ENCODE assay signal across 16 cellular contexts in genomic region chr4:1285151-1285789, GRCh38.
"Had no signal": no experiment of that assay in that cellular context is flagged by ENCODE, and none has a peak within 500 bp of the region (broad histone marks: within the 10 kb centered on the region; RNA-seq: fewer than 3 reads in every experiment).

No MANE protein-coding gene starts in this region.

- H3K4me1 Mint-ChIP-seq: stimulated activated effector memory CD8-positive, alpha-beta T cell treated with anti-CD3 and anti-CD28 coated beads, Interleukin-12 subunit alpha, Interleukin-12 subunit beta, amount 100 ng/mL, for 72 hours had no signal

- H3K9me3 ChIP-seq: gastrocnemius medialis, mucosa of descending colon, ovary, right atrium auricular region, testis, tibial nerve had no signal

- DNase-seq: central memory CD4-positive, alpha-beta T cell; cortex of kidney; dorsolateral prefrontal cortex; gastrocnemius medialis; glutamatergic neuron; mammary epithelial cell; ovary; testis had no signal

- H3K27me3 ChIP-seq: dorsolateral prefrontal cortex, gastrocnemius medialis, ovary, right atrium auricular region, testis, tibial nerve had no signal

- H3K9me3 Mint-ChIP-seq: stimulated activated effector memory CD8-positive, alpha-beta T cell treated with anti-CD3 and anti-CD28 coated beads, Interleukin-12 subunit alpha, Interleukin-12 subunit beta, amount 100 ng/mL, for 72 hours had no signal

- H3K36me3 Mint-ChIP-seq: naive thymus-derived CD8-positive, alpha-beta T cell had no signal

- H3K27ac Mint-ChIP-seq: stimulated activated effector memory CD8-positive, alpha-beta T cell treated with anti-CD3 and anti-CD28 coated beads, Interleukin-12 subunit alpha, Interleukin-12 subunit beta, amount 100 ng/mL, for 72 hours; stimulated activated naive CD8-positive, alpha-beta T cell treated with anti-CD3 and anti-CD28 coated beads, Interleukin-15, Interleukin-2, amounts not matched to agents 100 ng/mL and 50 ng/mL, for 24 hours had no signal

- H3K27ac ChIP-seq: dorsolateral prefrontal cortex, gastrocnemius medialis, ovary, right atrium auricular region, testis, tibial nerve had no signal

- H3K27me3 Mint-ChIP-seq: stimulated activated naive CD8-positive, alpha-beta T cell treated with anti-CD3 and anti-CD28 coated beads, Interleukin-15, Interleukin-2, amounts not matched to agents 100 ng/mL and 50 ng/mL, for 24 hours had no signal

- H3K4me3 Mint-ChIP-seq: naive thymus-derived CD8-positive, alpha-beta T cell; stimulated activated effector memory CD8-positive, alpha-beta T cell treated with anti-CD3 and anti-CD28 coated beads, Interleukin-12 subunit alpha, Interleukin-12 subunit beta, amount 100 ng/mL, for 72 hours; stimulated activated naive CD8-positive, alpha-beta T cell treated with anti-CD3 and anti-CD28 coated beads, Interleukin-15, Interleukin-2, amounts not matched to agents 100 ng/mL and 50 ng/mL, for 24 hours had no signal

- H3K4me3 ChIP-seq: dorsolateral prefrontal cortex, gastrocnemius medialis, mucosa of descending colon, ovary, right atrium auricular region, testis, tibial nerve had no signal

- ATAC-seq: esophagus mucosa; gastrocnemius medialis; left lobe of liver; mucosa of descending colon; naive thymus-derived CD8-positive, alpha-beta T cell; stimulated activated effector memory CD8-positive, alpha-beta T cell treated with anti-CD3 and anti-CD28 coated beads, Interleukin-12 subunit alpha, Interleukin-12 subunit beta, amount 100 ng/mL, for 72 hours had no signal
